Comparison of ENCODE assay signal across 8 cellular contexts in the genomic region with DNA sequence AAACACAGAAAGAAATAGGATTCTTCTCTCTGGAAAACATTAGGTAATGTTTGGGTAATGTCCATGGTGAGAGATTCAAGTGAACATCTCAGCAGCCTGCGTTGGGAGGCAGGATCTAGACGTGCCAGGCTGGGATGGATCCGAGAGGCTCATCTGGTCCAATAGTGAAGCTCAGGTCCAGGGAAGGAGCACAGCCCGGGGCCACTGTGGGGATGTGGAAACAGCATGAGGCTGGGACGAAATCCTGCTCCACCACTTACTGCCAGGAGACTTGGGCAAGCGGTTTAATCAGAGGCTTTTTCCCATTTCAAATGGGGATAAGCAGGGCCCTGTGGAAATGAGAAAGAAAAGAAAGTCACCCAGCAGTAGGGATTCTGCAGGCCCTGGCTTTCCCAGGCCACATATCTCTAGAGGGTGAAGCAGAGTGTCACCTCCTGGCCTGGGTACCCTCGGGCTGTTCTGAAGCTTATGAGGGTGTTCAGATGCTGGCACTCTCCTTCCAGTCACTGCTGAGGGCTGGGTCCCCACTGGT.
A peak's percentile ranks its signal among the peaks of the same experiment; 100 is the strongest.
DNase-seq lines count a peak whose midpoint lies in the region; TF ChIP-seq lines count a peak whose summit lies in the region.

No MANE protein-coding gene starts in this region.

- H3K4me3 ChIP-seq in GM23248 (no peak overlapping the region), colonic mucosa (no peak overlapping the region), lower leg skin (ENCODE audit: low read depth, poor library complexity, severe bottlenecking) (no peak overlapping the region), smooth muscle cell (no peak overlapping the region)

- H4K20me1 ChIP-seq in GM23248 (ENCODE audit: insufficient read depth), result no peaks in the 10 kb centered on the region
- H4K20me1 ChIP-seq in smooth muscle cell (ENCODE audit: low read depth), result no peaks in the 10 kb centered on the region

- H3F3A ChIP-seq in GM23248 (ENCODE audit: insufficient read depth) (0 out of 2 replicates have a peak, but pooled peaks cover 4% of the 10 kb centered on the region), smooth muscle cell (ENCODE audit: low read depth) (no peaks in the 10 kb centered on the region)

- H3K4me1 ChIP-seq in GM23248 (ENCODE audit: insufficient read depth) (no peaks in the 10 kb centered on the region), colonic mucosa (no peaks in the 10 kb centered on the region), smooth muscle cell (ENCODE audit: low read depth) (peaks cover 9% of the 10 kb centered on the region)

- intact Hi-C loops in colonic mucosa (cut with DNase I) (no loop called here), lower leg skin (cut with DNase I; ENCODE audit: low total_unique reads) (no loop called here)

- TF ChIP-seq POLR2A in lower leg skin (IDR thresholded peaks at IDR 0.05), result no peak

- no peaks in the 10 kb centered on the region for H3K79me2 ChIP-seq in GM23248 (ENCODE audit: insufficient read depth)
- no peaks in the 10 kb centered on the region for H3K79me2 ChIP-seq in smooth muscle cell (ENCODE audit: low read depth)

- H3K9me2 ChIP-seq in GM23248 (ENCODE audit: insufficient read depth), result no peaks in the 10 kb centered on the region

- H3K9me3 ChIP-seq in GM23248 (ENCODE audit: low read depth) (no peaks in the 10 kb centered on the region), colonic mucosa (no peaks in the 10 kb centered on the region), smooth muscle cell (replicated peaks; ENCODE audit: low read depth) (no peaks in the 10 kb centered on the region)

- H3K9ac ChIP-seq in GM23248, result no peak overlapping the region
- H3K9ac ChIP-seq in colonic mucosa (ENCODE audit: low read depth in 2 of 2, low read length in 2 of 2), result no peak overlapping the region
- peak overlapping the region; percentile 5 for H3K9ac ChIP-seq in smooth muscle cell (ENCODE audit: low read depth)

- 9 to 11% methylated on average over 7 of the region's 7 CpGs for WGBS in GM23248 (ENCODE audit: low coverage in 1 of 2, low lambda C conversion rate in 2 of 2, missing lambda C conversion rate in 2 of 2), 2 experiments
- WGBS in lower leg skin, 2 donors, result 26 to 27% methylated on average over 7 of the region's 7 CpGs
- 85% methylated on average over 7 of the region's 7 CpGs for WGBS in smooth muscle cell (ENCODE audit: low lambda C conversion rate)

- TF ChIP-seq CTCF in colonic mucosa (IDR thresholded peaks at IDR 0.05) (no peak), lower leg skin (IDR thresholded peaks at IDR 0.05) (no peak), smooth muscle cell (IDR thresholded peaks at IDR 0.05; ENCODE audit: borderline replicate concordance, insufficient read depth, poor library complexity, severe bottlenecking) (no peak)

- H3K36me3 ChIP-seq in GM23248 (ENCODE audit: low read depth), result no peaks in the 10 kb centered on the region
- H3K36me3 ChIP-seq in colonic mucosa, result no peaks in the 10 kb centered on the region
- H3K36me3 ChIP-seq in smooth muscle cell (ENCODE audit: low read depth), result no peaks in the 10 kb centered on the region

- no peak overlapping the region for H3K27ac ChIP-seq in GM23248
- H3K27ac ChIP-seq in colonic mucosa, result peak overlapping the region; percentile 25
- peak overlapping the region; percentile 43 for H3K27ac ChIP-seq in smooth muscle cell (ENCODE audit: low read depth)

- H3K27me3 ChIP-seq in GM23248 (replicated peaks; ENCODE audit: insufficient read depth), result peaks cover 24% of the 10 kb centered on the region; the same call in 1 of the 2 replicates
- no peaks in the 10 kb centered on the region for H3K27me3 ChIP-seq in colonic mucosa
- no peaks in the 10 kb centered on the region for H3K27me3 ChIP-seq in smooth muscle cell (ENCODE audit: low read depth)

- H3K4me2 ChIP-seq in GM23248 (ENCODE audit: unreplicated experiment), result no peak overlapping the region
- H3K4me2 ChIP-seq in smooth muscle cell, result no peak overlapping the region

- DNase-seq in GM23248 (peak; percentile 24), colonic mucosa (no peak), lower leg skin (ENCODE audit: low spot score in 2 of 2) (peak; percentile 64 to 91), smooth muscle cell (lab: John Stamatoyannopoulos, UW; ENCODE audit: unreplicated experiment) (no peak), NCI-H226 (no peak), NCI-H2171 treated with DMSO at 0.1 percent for 48 hours (lab: John Stamatoyannopoulos, UW) (no peak), T1000 (lab: John Stamatoyannopoulos, UW) (no peak)
- no peak for DNase-seq in activated CD4-positive, alpha-beta T cell treated with anti-CD3 and anti-CD28 coated beads, Interleukin-2, amount 50 U/mL, for 1 hour

- no peak overlapping the region for H2AFZ ChIP-seq in GM23248
- H2AFZ ChIP-seq in smooth muscle cell (ENCODE audit: low read depth), result no peak overlapping the region

- in situ Hi-C loops in GM23248 (cut with MboI), result no loop called here

Comparison
In these comparisons a context has a peak if more than half of its experiments do, and no peak if none do; other contexts are left out.
1. DNase-seq: peak in GM23248 (single experiment) and lower leg skin (2 of 2); none in colonic mucosa (single experiment), smooth muscle cell (single experiment), NCI-H226 (single experiment), NCI-H2171 treated with DMSO at 0.1 percent for 48 hours (single experiment), activated CD4-positive, alpha-beta T cell treated with anti-CD3 and anti-CD28 coated beads, Interleukin-2, amount 50 U/mL, for 1 hour (single experiment) and T1000 (single experiment).